Comparison of ENCODE assay signal across 16 cellular contexts in genomic region chr9:123053711-123054110, GRCh38.
"Had no signal": no experiment of that assay in that cellular context is flagged by ENCODE, and none has a peak within 500 bp of the region (broad histone marks: within the 10 kb centered on the region; RNA-seq: fewer than 3 reads in every experiment).

No MANE protein-coding gene starts in this region.

- H3K36me3 ChIP-seq: adrenal gland, right atrium auricular region had no signal

- H3K4me1 Mint-ChIP-seq: activated naive CD4-positive, alpha-beta T cell treated with anti-CD3 and anti-CD28 coated beads, Interleukin-2, amount 10 ng/mL, durations not matched to agents 7 days and 5 days; central memory CD8-positive, alpha-beta T cell had no signal

- H3K4me3 ChIP-seq: adrenal gland, right atrium auricular region, skin epidermis, suprapubic skin had no signal

- H3K36me3 Mint-ChIP-seq: natural killer cell treated with Interleukin-12 subunit alpha and Interleukin-12 subunit beta and Interleukin-15 and Interleukin-18, amount 100 ng/mL, for 72 hours had no signal

- H3K27me3 ChIP-seq: adrenal gland, right atrium auricular region, suprapubic skin had no signal

- H3K4me3 Mint-ChIP-seq: activated naive CD4-positive, alpha-beta T cell treated with anti-CD3 and anti-CD28 coated beads, Interleukin-2, amount 10 ng/mL, durations not matched to agents 7 days and 5 days; central memory CD8-positive, alpha-beta T cell; dendritic cell treated with granulocyte-macrophage colony-stimulating factor and Interleukin-4, amounts not matched to agents 40 ng/mL and 50 ng/mL, for 4 days; natural killer cell treated with Interleukin-12 subunit alpha and Interleukin-12 subunit beta and Interleukin-15 and Interleukin-18, amount 100 ng/mL, for 72 hours had no signal

- H3K27me3 Mint-ChIP-seq: activated naive CD4-positive, alpha-beta T cell treated with anti-CD3 and anti-CD28 coated beads, Interleukin-2, amount 10 ng/mL, durations not matched to agents 7 days and 5 days; central memory CD8-positive, alpha-beta T cell; dendritic cell treated with granulocyte-macrophage colony-stimulating factor and Interleukin-4, amounts not matched to agents 40 ng/mL and 50 ng/mL, for 4 days; natural killer cell treated with Interleukin-12 subunit alpha and Interleukin-12 subunit beta and Interleukin-15 and Interleukin-18, amount 100 ng/mL, for 72 hours had no signal

- ATAC-seq: activated CD4-positive, CD25-positive, alpha-beta regulatory T cell treated with anti-CD3 and anti-CD28 coated beads, Interleukin-2, amount 50 U/mL, for 24 hours; natural killer cell treated with Interleukin-12 subunit alpha and Interleukin-12 subunit beta and Interleukin-15 and Interleukin-18, amount 100 ng/mL, for 72 hours; stimulated activated naive CD8-positive, alpha-beta T cell treated with anti-CD3 and anti-CD28 coated beads, Interleukin-15, Interleukin-2, amounts not matched to agents 100 U/mL and 50 U/mL, for 24 hours had no signal

- H3K27ac Mint-ChIP-seq: activated naive CD4-positive, alpha-beta T cell treated with anti-CD3 and anti-CD28 coated beads, Interleukin-2, amount 10 ng/mL, durations not matched to agents 7 days and 5 days; activated T-helper 2 cell treated with anti-CD3 and anti-CD28 coated beads, Interferon-gamma antibody, Interleukin-2, Interleukin-4, amounts not matched to agents 10 μg/mL and 5 μg/mL and 100 μg/mL, durations not matched to agents 14 hours and 24 hours and 36 hours; dendritic cell treated with granulocyte-macrophage colony-stimulating factor and Interleukin-4, amounts not matched to agents 40 ng/mL and 50 ng/mL, for 4 days; natural killer cell treated with Interleukin-12 subunit alpha and Interleukin-12 subunit beta and Interleukin-15 and Interleukin-18, amount 100 ng/mL, for 72 hours had no signal

- H3K9me3 ChIP-seq: adrenal gland, right atrium auricular region, suprapubic skin had no signal

- DNase-seq: activated CD4-positive, alpha-beta T cell treated with anti-CD3 and anti-CD28 coated beads, Interleukin-2, amount 50 U/mL, for 4 hours; activated naive CD4-positive, alpha-beta T cell treated with anti-CD3 and anti-CD28 coated beads, Interleukin-2, amount 10 ng/mL, durations not matched to agents 7 days and 5 days; adrenal gland; erythroblast; mesendoderm; stimulated activated CD4-positive, alpha-beta T cell treated with anti-CD3 and anti-CD28 coated beads, Interleukin-4, amount 100 ng/mL, for 4 hours; stimulated activated CD8-positive, alpha-beta memory T cell treated with anti-CD3 and anti-CD28 coated beads, Interleukin-4, amount 100 ng/mL, for 48 hours; stimulated activated naive CD8-positive, alpha-beta T cell treated with anti-CD3 and anti-CD28 coated beads, Interleukin-15, Interleukin-2, amounts not matched to agents 100 U/mL and 50 U/mL, for 24 hours had no signal

- H3K27ac ChIP-seq: adrenal gland, right atrium auricular region, suprapubic skin had no signal

- H3K9me3 Mint-ChIP-seq: activated naive CD4-positive, alpha-beta T cell treated with anti-CD3 and anti-CD28 coated beads, Interleukin-2, amount 10 ng/mL, durations not matched to agents 7 days and 5 days; activated T-helper 2 cell treated with anti-CD3 and anti-CD28 coated beads, Interferon-gamma antibody, Interleukin-2, Interleukin-4, amounts not matched to agents 10 μg/mL and 5 μg/mL and 100 μg/mL, durations not matched to agents 14 hours and 24 hours and 36 hours; central memory CD8-positive, alpha-beta T cell; dendritic cell treated with granulocyte-macrophage colony-stimulating factor and Interleukin-4, amounts not matched to agents 40 ng/mL and 50 ng/mL, for 4 days; natural killer cell treated with Interleukin-12 subunit alpha and Interleukin-12 subunit beta and Interleukin-15 and Interleukin-18, amount 100 ng/mL, for 72 hours had no signal
